ENCODE assay signal across 8 cellular contexts in the genomic region with DNA sequence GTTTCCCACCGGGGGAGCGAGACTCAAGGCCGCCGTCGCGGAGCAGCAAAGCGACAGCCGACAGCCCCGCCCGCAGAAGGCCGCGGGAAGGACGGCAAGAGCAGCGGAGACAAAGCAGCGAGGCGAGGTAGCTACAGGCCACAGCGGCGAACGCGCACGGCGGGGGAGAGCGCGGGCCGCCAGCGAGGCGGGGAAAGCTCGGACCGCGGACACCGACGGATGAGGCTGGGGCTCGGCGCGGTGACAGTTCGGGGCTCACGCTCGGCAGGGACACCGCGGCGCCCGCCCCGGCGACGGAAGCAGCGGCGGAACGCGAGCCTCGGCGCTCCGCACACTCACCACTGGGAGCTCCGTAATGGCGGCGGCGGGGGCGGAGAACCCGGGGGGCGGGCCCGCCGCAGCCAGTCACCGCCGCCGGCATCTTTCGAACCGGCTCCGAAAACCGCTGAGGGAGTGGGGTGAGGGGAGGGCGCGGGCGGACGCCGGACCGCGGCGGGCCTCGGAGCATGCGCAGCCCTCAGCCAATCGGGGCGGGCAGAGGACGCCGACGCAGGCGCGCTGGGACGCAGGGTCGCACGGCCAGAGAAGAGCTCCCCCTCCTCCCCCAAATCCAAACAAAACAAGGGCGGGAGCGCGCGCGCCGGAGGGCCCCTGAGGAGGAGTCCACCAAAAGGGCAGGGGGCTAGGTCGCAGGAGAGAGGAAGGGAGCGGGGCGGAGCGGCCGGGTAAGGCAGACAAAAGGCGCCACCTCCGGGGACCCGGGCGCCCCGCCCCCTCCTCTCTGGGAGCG.
DNase-seq lines count a peak whose midpoint lies in the region; ATAC-seq and TF ChIP-seq lines count a peak whose summit lies in the region.

No MANE protein-coding gene starts in this region.

- H3K4me3 ChIP-seq in AG09309 (ENCODE audit: control insufficient read depth, low read depth, low read length) = peak overlapping the region; percentile 91

- no peaks in the 10 kb centered on the region for H3K27me3 Mint-ChIP-seq in central memory CD8-positive, alpha-beta T cell

- peak overlapping the region; percentile 96 for H3K4me3 Mint-ChIP-seq in central memory CD8-positive, alpha-beta T cell

- no peaks in the 10 kb centered on the region for H3K9me3 Mint-ChIP-seq in central memory CD8-positive, alpha-beta T cell

- H3K4me1 Mint-ChIP-seq in central memory CD8-positive, alpha-beta T cell = peaks cover 27% of the 10 kb centered on the region

- H3K27ac Mint-ChIP-seq in central memory CD8-positive, alpha-beta T cell (ENCODE audit: low read depth) = peak overlapping the region; percentile 95

- DNase-seq in AG09309 (ENCODE audit: low read depth) = peak; percentile 52
- DNase-seq in NCI-H345 (lab: John Stamatoyannopoulos, UW) = peak; percentile 97
- DNase-seq in activated CD4-positive, CD25-positive, alpha-beta regulatory T cell treated with anti-CD3 and anti-CD28 coated beads, Interleukin-2, amount 50 U/mL, for 16 hours (ENCODE audit: low read depth, low spot score) = peak; percentile 87
- DNase-seq in central memory CD8-positive, alpha-beta T cell (ENCODE audit: low spot score in 2 of 2) = peak; percentile 91 to 94
- DNase-seq in islet precursor cell = peak; percentile 99
- peak; percentile 97 for DNase-seq in stimulated activated CD4-positive, alpha-beta T cell treated with anti-CD3 and anti-CD28 coated beads, Interleukin-12 subunit alpha, Interleukin-12 subunit beta, amount 100 ng/mL, for 4 hours

- peak; percentile 74 for ATAC-seq in GM19025 (IDR thresholded peaks at IDR 0.05; ENCODE audit: low read depth, unreplicated experiment)
- ATAC-seq in HG03280 (IDR thresholded peaks at IDR 0.05; ENCODE audit: unreplicated experiment) = peak; percentile 80
- ATAC-seq in central memory CD8-positive, alpha-beta T cell (replicated peaks; ENCODE audit: extremely low read depth, poor library complexity, severe bottlenecking) = peak; percentile 66

- peaks cover 17% of the 10 kb centered on the region for H3K36me3 Mint-ChIP-seq in central memory CD8-positive, alpha-beta T cell (ENCODE audit: insufficient read depth)

- TF ChIP-seq CTCF in AG09309 (IDR thresholded peaks at IDR 0.05; ENCODE audit: control insufficient read depth, insufficient read depth, low read depth, low read length, missing control alignments) = no peak

Comparison
In these comparisons a context has a peak if more than half of its experiments do, and no peak if none do; other contexts are left out.
1. Peak in every context shown above with its lines: DNase-seq, ATAC-seq and H3K4me3 ChIP-seq.